28 cellular contexts compared by ENCODE assay signal in genomic region chr19:38009650-38010229, GRCh38.
DNase-seq lines count a peak whose midpoint lies in the region; ATAC-seq, FAIRE-seq and TF ChIP-seq lines count a peak whose summit lies in the region.
"Had no signal": no experiment of that assay in that cellular context is flagged by ENCODE, and none has a peak within 500 bp of the region (broad histone marks: within the 10 kb centered on the region; RNA-seq: fewer than 3 reads in every experiment).

No MANE protein-coding gene starts in this region.

- H3K27ac Mint-ChIP-seq in type B pancreatic cell (peak overlapping the region; percentile 50), chondrocyte (ENCODE audit: unreplicated experiment) (no peak overlapping the region)
- H3K27ac Mint-ChIP-seq in stimulated activated naive CD8-positive, alpha-beta T cell treated with anti-CD3 and anti-CD28 coated beads, Interleukin-15, amount 100 ng/mL, for 72 hours = no peak overlapping the region
- H3K27ac Mint-ChIP-seq: activated CD8-positive, alpha-beta T cell treated with anti-CD3 and anti-CD28 coated beads for 36 hours; immature natural killer cell had no signal

- 0 out of 2 replicates have a peak, but pooled peaks cover 7% of the 10 kb centered on the region for H3K36me3 ChIP-seq in Karpas-422 (ENCODE audit: insufficient read depth, low read length)
- H3K36me3 ChIP-seq in aorta (ENCODE audit: control insufficient read depth in 1 of 2, insufficient read depth in 2 of 2, low read length in 1 of 2) = no peaks in the 10 kb centered on the region
- H3K36me3 ChIP-seq: suprapubic skin had no signal

- H3K36me3 Mint-ChIP-seq in type B pancreatic cell (peaks cover 9% of the 10 kb centered on the region), chondrocyte (ENCODE audit: low read depth) (no peaks in the 10 kb centered on the region)
- H3K36me3 Mint-ChIP-seq: immature natural killer cell had no signal

- H3K27ac ChIP-seq in Karpas-422 (ENCODE audit: low read length) (peak overlapping the region; percentile 57), aorta (ENCODE audit: low read depth in 1 of 2, low read length in 2 of 2) (no peak overlapping the region)
- H3K27ac ChIP-seq: brain microvascular endothelial cell, suprapubic skin had no signal

- ATAC-seq in stimulated activated naive CD8-positive, alpha-beta T cell treated with anti-CD3 and anti-CD28 coated beads, Interleukin-15, amount 100 ng/mL, for 72 hours = no peak
- no peak for ATAC-seq in aorta (ENCODE audit: low FRiP score)
- ATAC-seq: activated CD4-positive, CD25-positive, alpha-beta regulatory T cell treated with anti-CD3 and anti-CD28 coated beads, Interleukin-2, amount 50 U/mL, for 24 hours; activated CD8-positive, alpha-beta T cell treated with anti-CD3 and anti-CD28 coated beads for 36 hours; HCT116; left lobe of liver; naive thymus-derived CD4-positive, alpha-beta T cell had no signal

- H3K4me3 ChIP-seq in Karpas-422 (ENCODE audit: low read length) = no peak overlapping the region
- no peak overlapping the region for H3K4me3 ChIP-seq in aorta (ENCODE audit: low read length in 2 of 2)
- H3K4me3 ChIP-seq: Peyer's patch, suprapubic skin had no signal

- no peaks in the 10 kb centered on the region for H3K9me3 Mint-ChIP-seq in type B pancreatic cell
- no peaks in the 10 kb centered on the region for H3K9me3 Mint-ChIP-seq in chondrocyte (ENCODE audit: low read depth)
- H3K9me3 Mint-ChIP-seq in stimulated activated naive CD8-positive, alpha-beta T cell treated with anti-CD3 and anti-CD28 coated beads, Interleukin-15, amount 100 ng/mL, for 72 hours = no peaks in the 10 kb centered on the region
- H3K9me3 Mint-ChIP-seq: activated CD8-positive, alpha-beta T cell treated with anti-CD3 and anti-CD28 coated beads for 36 hours; immature natural killer cell had no signal

- DNase-seq in GM12891 (ENCODE audit: insufficient read length, low spot score) (no peak), Karpas-422 (no peak), glomerular visceral epithelial cell (ENCODE audit: extremely low spot score) (peak; percentile 34), type B pancreatic cell (ENCODE audit: extremely low spot score, unreplicated experiment) (no peak), chondrocyte (ENCODE audit: low spot score) (no peak), aorta (no peak)
- DNase-seq in stimulated activated naive CD8-positive, alpha-beta T cell treated with anti-CD3 and anti-CD28 coated beads, Interleukin-15, amount 100 ng/mL, for 72 hours = no peak
- DNase-seq: activated CD8-positive, alpha-beta T cell treated with anti-CD3 and anti-CD28 coated beads for 36 hours; activated effector memory CD4-positive, alpha-beta T cell treated with anti-CD3 and anti-CD28 coated beads, Interleukin-2, amount 50 U/mL, for 16 hours; brain microvascular endothelial cell; CD4-positive, alpha-beta memory T cell; DMS153; foreskin fibroblast; GF-D8; immature natural killer cell; naive thymus-derived CD4-positive, alpha-beta T cell; NCI-H1092 treated with DMSO at 0.1 percent for 48 hours; NCI-H2029; NK-92 treated with Interleukin-12 subunit alpha and Interleukin-12 subunit beta, amount 100 ng/mL, for 24 hours; Peyer's patch; retina; SIG-M5; small intestine; stimulated activated CD4-positive, alpha-beta T cell treated with anti-CD3 and anti-CD28 coated beads, Interleukin-2, amount 100 ng/mL, for 24 hours had no signal

- H3K79me2 ChIP-seq in Karpas-422 (ENCODE audit: low read length) = peaks cover 91% of the 10 kb centered on the region

- no peak overlapping the region for H3K9ac ChIP-seq in Karpas-422 (ENCODE audit: low read length)

- peak; percentile 85 for FAIRE-seq in GM12891 (lab: Jason Lieb, UNC)
- FAIRE-seq: small intestine had no signal

- H3K9me2 ChIP-seq in Karpas-422 (replicated peaks; ENCODE audit: insufficient read depth, low read length) = no peaks in the 10 kb centered on the region

- no peak for TF ChIP-seq POLR2A in GM12891 (IDR thresholded peaks at IDR 0.05; ENCODE audit: low read depth, low read length)

- H3K9me3 ChIP-seq in Karpas-422 (ENCODE audit: low read length) (no peaks in the 10 kb centered on the region), aorta (ENCODE audit: control insufficient read depth, low read length) (no peaks in the 10 kb centered on the region)
- H3K9me3 ChIP-seq: Peyer's patch, suprapubic skin had no signal

- intact Hi-C loops in aorta (cut with DNase I) = no loop called here

- H3K4me1 ChIP-seq in Karpas-422 (ENCODE audit: low read length) (peaks cover 51% of the 10 kb centered on the region), aorta (ENCODE audit: control insufficient read depth in 1 of 2, insufficient read depth in 2 of 2, low read length in 2 of 2) (no peaks in the 10 kb centered on the region)

- H2AFZ ChIP-seq in Karpas-422 (ENCODE audit: low read length) = no peak overlapping the region

- TF ChIP-seq CTCF in type B pancreatic cell (conservative IDR thresholded peaks at IDR 0.05) (no peak), chondrocyte (IDR thresholded peaks at IDR 0.05) (no peak)

- H3K4me2 ChIP-seq in Karpas-422 (ENCODE audit: low read depth, low read length, poor library complexity, severe bottlenecking) = no peak overlapping the region

- H3K27me3 ChIP-seq in Karpas-422 (ENCODE audit: low read length) (no peaks in the 10 kb centered on the region), aorta (ENCODE audit: control insufficient read depth in 1 of 2, insufficient read depth in 2 of 2, low read length in 1 of 2) (no peaks in the 10 kb centered on the region)
- H3K27me3 ChIP-seq: brain microvascular endothelial cell, Peyer's patch, suprapubic skin had no signal

- H4K20me1 ChIP-seq in Karpas-422 (ENCODE audit: insufficient read depth, low read depth, low read length) = no peaks in the 10 kb centered on the region; the same call in 1 of the 2 replicates

- 94 to 96% methylated on average over 9 of the region's 9 CpGs for WGBS in aorta, 2 donors

- H3K4me3 Mint-ChIP-seq in type B pancreatic cell = no peak overlapping the region
- no peak overlapping the region for H3K4me3 Mint-ChIP-seq in chondrocyte (ENCODE audit: unreplicated experiment)
- H3K4me3 Mint-ChIP-seq in stimulated activated naive CD8-positive, alpha-beta T cell treated with anti-CD3 and anti-CD28 coated beads, Interleukin-15, amount 100 ng/mL, for 72 hours = no peak overlapping the region
- H3K4me3 Mint-ChIP-seq: activated CD8-positive, alpha-beta T cell treated with anti-CD3 and anti-CD28 coated beads for 36 hours; CD4-positive, alpha-beta memory T cell; immature natural killer cell; naive thymus-derived CD4-positive, alpha-beta T cell had no signal

- peaks cover 22% of the 10 kb centered on the region for H3K4me1 Mint-ChIP-seq in type B pancreatic cell (ENCODE audit: unreplicated experiment)
- no peaks in the 10 kb centered on the region for H3K4me1 Mint-ChIP-seq in chondrocyte (ENCODE audit: low read depth)
- no peaks in the 10 kb centered on the region for H3K4me1 Mint-ChIP-seq in stimulated activated naive CD8-positive, alpha-beta T cell treated with anti-CD3 and anti-CD28 coated beads, Interleukin-15, amount 100 ng/mL, for 72 hours

- H3K27me3 Mint-ChIP-seq in type B pancreatic cell (no peaks in the 10 kb centered on the region), chondrocyte (ENCODE audit: low read depth) (no peaks in the 10 kb centered on the region)
- H3K27me3 Mint-ChIP-seq in stimulated activated naive CD8-positive, alpha-beta T cell treated with anti-CD3 and anti-CD28 coated beads, Interleukin-15, amount 100 ng/mL, for 72 hours = no peaks in the 10 kb centered on the region
- H3K27me3 Mint-ChIP-seq: activated CD8-positive, alpha-beta T cell treated with anti-CD3 and anti-CD28 coated beads for 36 hours; CD4-positive, alpha-beta memory T cell; naive thymus-derived CD4-positive, alpha-beta T cell had no signal

TF ChIP-seq in GM12891, 5 proteins besides CTCF, POLR2A, EP300 and RAD21:
- TF ChIP-seq PAX5 (IDR thresholded peaks at IDR 0.05; ENCODE audit: insufficient read depth, low read length, severe bottlenecking) (no peak), TAF1 (IDR thresholded peaks at IDR 0.05; ENCODE audit: low read depth, low read length) (no peak), POU2F2 (IDR thresholded peaks at IDR 0.05; ENCODE audit: low read depth, low read length) (no peak), SPI1 (IDR thresholded peaks at IDR 0.05; ENCODE audit: low read depth, low read length) (no peak), POLR2AphosphoS5 (IDR thresholded peaks at IDR 0.05; ENCODE audit: low read depth, low read length) (no peak)
